10 cellular contexts compared by ENCODE assay signal in genomic region chr18:6679201-6679600, GRCh38. TPM values are rescaled to one million over a fixed set of nuclear protein-coding genes. Genes with fewer than 3 reads are reported as not detected.
"Had no signal": no experiment of that assay in that cellular context is flagged by ENCODE, and none has a peak within 500 bp of the region (broad histone marks: within the 10 kb centered on the region; RNA-seq: fewer than 3 reads in every experiment).

No MANE protein-coding gene starts in this region.

- H3K4me3 ChIP-seq: GM23338 had no signal

- FAIRE-seq: H1, H54, HTR-8/SVneo had no signal

- ATAC-seq: GM23338 had no signal

- H3K27ac ChIP-seq: KMS-11 had no signal

- DNase-seq: H9, HCEC 1CT, IMR-90, KBM-7 had no signal

- H3K4me2 ChIP-seq: GM23338, KMS-11 had no signal

- H2AFZ ChIP-seq: GM23338 had no signal

- H3K9ac ChIP-seq: KMS-11 had no signal

RNA-seq across cellular contexts. Expression of gene ARHGAP28, which starts 50.3 kb away (rescaled TPM):
- total RNA-seq: HT-29 had no signal
